ENCODE assay signal across 30 cellular contexts in the genomic region with DNA sequence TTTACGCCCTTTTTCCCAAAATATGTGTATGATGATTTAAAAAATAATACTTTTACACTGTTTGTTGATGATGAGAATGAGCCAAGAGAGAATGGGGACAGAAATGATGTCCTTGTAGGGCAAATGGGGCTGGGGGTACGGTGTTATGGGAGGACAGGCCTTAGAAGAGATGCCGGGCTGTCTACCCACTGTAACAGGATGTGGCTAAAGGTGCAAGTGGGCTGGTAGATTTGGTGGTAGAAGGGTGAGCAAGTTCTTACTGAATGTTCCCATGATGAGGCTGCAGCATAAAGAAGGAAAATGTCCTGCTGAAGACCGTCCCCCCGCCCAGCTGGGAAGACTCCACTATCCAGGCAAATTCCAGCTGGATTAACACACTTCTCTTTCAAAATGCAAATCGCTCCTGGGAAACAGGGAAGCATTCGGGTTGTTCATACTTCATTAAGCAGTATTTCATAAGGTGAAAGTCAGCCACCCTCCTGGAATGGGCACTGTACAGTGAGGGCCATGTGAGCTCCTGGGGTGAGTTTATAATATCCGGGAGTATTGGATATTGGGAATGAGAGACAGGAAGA. TPM values are rescaled to one million over a fixed set of nuclear protein-coding genes. Genes with fewer than 3 reads are reported as not detected.
DNase-seq lines count a peak whose midpoint lies in the region; ATAC-seq and TF ChIP-seq lines count a peak whose summit lies in the region.
"Had no signal": no experiment of that assay in that cellular context is flagged by ENCODE, and none has a peak within 500 bp of the region (broad histone marks: within the 10 kb centered on the region; RNA-seq: fewer than 3 reads in every experiment).

No MANE protein-coding gene starts in this region.

- TF ChIP-seq CTCF in epithelial cell of proximal tubule (conservative IDR thresholded peaks at IDR 0.05; ENCODE audit: low read depth, low read length) = no peak
- TF ChIP-seq CTCF in tibial nerve (IDR thresholded peaks at IDR 0.05) = no peak

- TF ChIP-seq EP300 in tibial nerve (IDR thresholded peaks at IDR 0.05) = no peak

- H3K9me3 Mint-ChIP-seq in activated CD4-positive, alpha-beta memory T cell treated with anti-CD3 and anti-CD28 coated beads for 36 hours = no peaks in the 10 kb centered on the region
- no peaks in the 10 kb centered on the region for H3K9me3 Mint-ChIP-seq in activated CD4-positive, alpha-beta memory T cell treated with anti-CD3 and anti-CD28 coated beads, Interleukin-2, amount 10 ng/mL, durations not matched to agents 7 days and 5 days
- no peaks in the 10 kb centered on the region for H3K9me3 Mint-ChIP-seq in T-cell
- H3K9me3 Mint-ChIP-seq in stimulated activated effector memory CD8-positive, alpha-beta T cell treated with anti-CD3 and anti-CD28 coated beads, Interleukin-12 subunit alpha, Interleukin-12 subunit beta, amount 100 ng/mL, for 72 hours = no peaks in the 10 kb centered on the region
- H3K9me3 Mint-ChIP-seq: activated T-helper 2 cell treated with anti-CD3 and anti-CD28 coated beads, Interferon-gamma antibody, Interleukin-2, Interleukin-4, amounts not matched to agents 10 μg/mL and 5 μg/mL and 100 μg/mL, durations not matched to agents 14 hours and 24 hours and 36 hours; CD4-positive, alpha-beta T cell; IgD-negative memory B cell; memory B cell had no signal

- no peaks in the 10 kb centered on the region for H3K36me3 Mint-ChIP-seq in activated CD4-positive, alpha-beta memory T cell treated with anti-CD3 and anti-CD28 coated beads for 36 hours
- no peaks in the 10 kb centered on the region for H3K36me3 Mint-ChIP-seq in activated CD4-positive, alpha-beta memory T cell treated with anti-CD3 and anti-CD28 coated beads, Interleukin-2, amount 10 ng/mL, durations not matched to agents 7 days and 5 days (ENCODE audit: low read depth)
- H3K36me3 Mint-ChIP-seq in T-cell = peaks cover 14% of the 10 kb centered on the region
- no peaks in the 10 kb centered on the region for H3K36me3 Mint-ChIP-seq in stimulated activated effector memory CD8-positive, alpha-beta T cell treated with anti-CD3 and anti-CD28 coated beads, Interleukin-12 subunit alpha, Interleukin-12 subunit beta, amount 100 ng/mL, for 72 hours
- H3K36me3 Mint-ChIP-seq: IgD-negative memory B cell, memory B cell had no signal

- no peaks in the 10 kb centered on the region for H3K36me3 ChIP-seq in tibial nerve
- H3K36me3 ChIP-seq: gastrocnemius medialis had no signal

- no peak overlapping the region for H3K4me3 ChIP-seq in epithelial cell of proximal tubule (ENCODE audit: low read depth, low read length)
- no peak overlapping the region for H3K4me3 ChIP-seq in tibial nerve
- H3K4me3 ChIP-seq: gastrocnemius medialis had no signal

- TF ChIP-seq POLR2A in tibial nerve (IDR thresholded peaks at IDR 0.05) = no peak

- peaks cover 14% of the 10 kb centered on the region for H3K4me1 Mint-ChIP-seq in activated CD4-positive, alpha-beta memory T cell treated with anti-CD3 and anti-CD28 coated beads for 36 hours (ENCODE audit: low read depth)
- H3K4me1 Mint-ChIP-seq in activated CD4-positive, alpha-beta memory T cell treated with anti-CD3 and anti-CD28 coated beads, Interleukin-2, amount 10 ng/mL, durations not matched to agents 7 days and 5 days = peaks cover 20% of the 10 kb centered on the region
- peaks cover 27 to 34% (median 27%) of the 10 kb centered on the region in 3 donors for H3K4me1 Mint-ChIP-seq in T-cell
- H3K4me1 Mint-ChIP-seq in stimulated activated effector memory CD8-positive, alpha-beta T cell treated with anti-CD3 and anti-CD28 coated beads, Interleukin-12 subunit alpha, Interleukin-12 subunit beta, amount 100 ng/mL, for 72 hours = peaks cover 43% of the 10 kb centered on the region
- H3K4me1 Mint-ChIP-seq: IgD-negative memory B cell had no signal

- no peak overlapping the region for H3K27ac Mint-ChIP-seq in activated CD4-positive, alpha-beta memory T cell treated with anti-CD3 and anti-CD28 coated beads for 36 hours
- no peak overlapping the region for H3K27ac Mint-ChIP-seq in activated CD4-positive, alpha-beta memory T cell treated with anti-CD3 and anti-CD28 coated beads, Interleukin-2, amount 10 ng/mL, durations not matched to agents 7 days and 5 days
- peak overlapping the region; percentile 12 to 13 for H3K27ac Mint-ChIP-seq in T-cell
- H3K27ac Mint-ChIP-seq in stimulated activated effector memory CD8-positive, alpha-beta T cell treated with anti-CD3 and anti-CD28 coated beads, Interleukin-12 subunit alpha, Interleukin-12 subunit beta, amount 100 ng/mL, for 72 hours = peak overlapping the region; percentile 15
- H3K27ac Mint-ChIP-seq: activated T-helper 2 cell treated with anti-CD3 and anti-CD28 coated beads, Interferon-gamma antibody, Interleukin-2, Interleukin-4, amounts not matched to agents 10 μg/mL and 5 μg/mL and 100 μg/mL, durations not matched to agents 14 hours and 24 hours and 36 hours; CD4-positive, alpha-beta T cell; IgD-negative memory B cell; memory B cell; progenitor cell of endocrine pancreas had no signal

- peak in 1 of 4 experiments; percentile 37 for ATAC-seq in T-cell (replicated peaks in 1 of 4)
- ATAC-seq in stimulated activated effector memory CD8-positive, alpha-beta T cell treated with anti-CD3 and anti-CD28 coated beads, Interleukin-12 subunit alpha, Interleukin-12 subunit beta, amount 100 ng/mL, for 72 hours = peak; percentile 83
- ATAC-seq in GM19467 (IDR thresholded peaks at IDR 0.05; ENCODE audit: unreplicated experiment) = no peak
- no peak for ATAC-seq in HG03108 (IDR thresholded peaks at IDR 0.05; ENCODE audit: unreplicated experiment)
- ATAC-seq: activated CD4-positive, alpha-beta T cell treated with anti-CD3 and anti-CD28 coated beads for 36 hours; gastrocnemius medialis; left lobe of liver; Right ventricle myocardium inferior; sciatic nerve had no signal

- H3K4me3 Mint-ChIP-seq in activated CD4-positive, alpha-beta memory T cell treated with anti-CD3 and anti-CD28 coated beads for 36 hours = no peak overlapping the region
- H3K4me3 Mint-ChIP-seq in activated CD4-positive, alpha-beta memory T cell treated with anti-CD3 and anti-CD28 coated beads, Interleukin-2, amount 10 ng/mL, durations not matched to agents 7 days and 5 days = no peak overlapping the region
- H3K4me3 Mint-ChIP-seq in T-cell = peak overlapping the region in 1 of 3 donors; percentile 9
- H3K4me3 Mint-ChIP-seq in stimulated activated effector memory CD8-positive, alpha-beta T cell treated with anti-CD3 and anti-CD28 coated beads, Interleukin-12 subunit alpha, Interleukin-12 subunit beta, amount 100 ng/mL, for 72 hours = peak overlapping the region; percentile 30
- H3K4me3 Mint-ChIP-seq: activated CD4-positive, alpha-beta T cell treated with anti-CD3 and anti-CD28 coated beads for 36 hours; CD4-positive, alpha-beta T cell; IgD-negative memory B cell; memory B cell had no signal

- H3K27me3 Mint-ChIP-seq in activated CD4-positive, alpha-beta memory T cell treated with anti-CD3 and anti-CD28 coated beads for 36 hours = no peaks in the 10 kb centered on the region
- peaks cover 11% of the 10 kb centered on the region for H3K27me3 Mint-ChIP-seq in activated CD4-positive, alpha-beta memory T cell treated with anti-CD3 and anti-CD28 coated beads, Interleukin-2, amount 10 ng/mL, durations not matched to agents 7 days and 5 days
- peaks cover 0 to 1% of the 10 kb centered on the region in 2 donors for H3K27me3 Mint-ChIP-seq in T-cell
- H3K27me3 Mint-ChIP-seq: activated CD4-positive, alpha-beta T cell treated with anti-CD3 and anti-CD28 coated beads for 36 hours; CD4-positive, alpha-beta T cell had no signal

- no peaks in the 10 kb centered on the region for H3K4me1 ChIP-seq in tibial nerve
- H3K4me1 ChIP-seq: gastrocnemius medialis had no signal

- CTCF ChIA-PET in activated CD4-positive, alpha-beta memory T cell treated with anti-CD3 and anti-CD28 coated beads for 36 hours (lab: Charles Lee) = interaction anchor here (0.6 to 1.2 kb wide), 2 partner anchors 9 to 17 kb away, joined by 3 read pairs; no protein-coding TSS in a partner anchor
- CTCF ChIA-PET in activated CD4-positive, alpha-beta memory T cell treated with anti-CD3 and anti-CD28 coated beads, Interleukin-2, amount 10 ng/mL, durations not matched to agents 7 days and 5 days (lab: Charles Lee) = interaction anchor here (0.7 kb wide), 1 partner anchor 9 kb away, joined by 3 read pairs; no protein-coding TSS in a partner anchor
- CTCF ChIA-PET in T-cell (lab: Charles Lee) = interaction anchor here (0.5 to 1.3 kb wide), 3 partner anchors 48 to 301 kb away, joined by 3 to 4 read pairs (median 3); no protein-coding TSS in a partner anchor

- POLR2A ChIA-PET in activated CD4-positive, alpha-beta memory T cell treated with anti-CD3 and anti-CD28 coated beads for 36 hours (lab: Charles Lee) = no interaction called here
- POLR2A ChIA-PET in activated CD4-positive, alpha-beta memory T cell treated with anti-CD3 and anti-CD28 coated beads, Interleukin-2, amount 10 ng/mL, durations not matched to agents 7 days and 5 days (lab: Charles Lee) = no interaction called here
- POLR2A ChIA-PET in T-cell (lab: Charles Lee) = no interaction called here

- peaks cover 0 to 24% of the 10 kb centered on the region in 2 donors for H3K27me3 ChIP-seq in tibial nerve
- H3K27me3 ChIP-seq: gastrocnemius medialis had no signal

- H3K27ac ChIP-seq in tibial nerve = no peak overlapping the region
- H3K27ac ChIP-seq: gastrocnemius medialis had no signal

- DNase-seq in activated CD4-positive, alpha-beta memory T cell treated with anti-CD3 and anti-CD28 coated beads for 36 hours = peak; percentile 22
- DNase-seq in activated CD4-positive, alpha-beta memory T cell treated with anti-CD3 and anti-CD28 coated beads, Interleukin-2, amount 10 ng/mL, durations not matched to agents 7 days and 5 days = no peak
- DNase-seq in T-cell = no peak
- peak; percentile 90 for DNase-seq in epithelial cell of proximal tubule (ENCODE audit: low read depth)
- no peak for DNase-seq in stimulated activated effector memory CD8-positive, alpha-beta T cell treated with anti-CD3 and anti-CD28 coated beads, Interleukin-12 subunit alpha, Interleukin-12 subunit beta, amount 100 ng/mL, for 72 hours (ENCODE audit: low spot score in 2 of 2)
- DNase-seq in tibial nerve (ENCODE audit: low spot score in 2 of 2) = no peak
- DNase-seq: activated CD4-positive, alpha-beta T cell treated with anti-CD3 and anti-CD28 coated beads for 36 hours; CD4-positive, alpha-beta T cell; central memory CD4-positive, alpha-beta T cell; dermis blood vessel endothelial cell; gastrocnemius medialis; H7; hippocampal formation; NCI-H1105 treated with DMSO at 0.1 percent for 48 hours; NCI-H2029; NCI-H2227 treated with DMSO at 0.1 percent for 48 hours; OCI-M1; stimulated activated naive CD4-positive, alpha-beta T cell treated with Interleukin-2 at 50 U/mL for 16 hours had no signal

- intact Hi-C loops in activated CD4-positive, alpha-beta memory T cell treated with anti-CD3 and anti-CD28 coated beads for 36 hours (cut with micrococcal nuclease) = no loop called here

- H3K9me3 ChIP-seq in tibial nerve = no peaks in the 10 kb centered on the region
- H3K9me3 ChIP-seq: gastrocnemius medialis had no signal

- 84 to 86% methylated on average over 8 of the region's 8 CpGs for WGBS in tibial nerve, 2 donors

RNA-seq across cellular contexts. Expression of gene GPA33, which starts 14.0 kb away (rescaled TPM):
- 1 to 10 TPM; 1.8 to 1.9 TPM for total RNA-seq in activated CD4-positive, alpha-beta memory T cell treated with anti-CD3 and anti-CD28 coated beads for 36 hours
- under 1 TPM; 0.65 to 0.71 TPM for total RNA-seq in activated CD4-positive, alpha-beta memory T cell treated with anti-CD3 and anti-CD28 coated beads, Interleukin-2, amount 10 ng/mL, durations not matched to agents 7 days and 5 days
- total RNA-seq in T-cell (10 to 100 TPM in 4 of 5 donors, 1 to 10 TPM in 1; 8.6 to 22.8 (median 17.7) TPM), epithelial cell of proximal tubule (not detected in 2 replicates), tibial nerve (not detected)
- total RNA-seq: A172, dermis blood vessel endothelial cell, MCF 10A, progenitor cell of endocrine pancreas, sciatic nerve had no signal

RNA-seq across cellular contexts. Expression of gene STYXL2, which starts 17.7 kb away (rescaled TPM):
- total RNA-seq in activated CD4-positive, alpha-beta memory T cell treated with anti-CD3 and anti-CD28 coated beads for 36 hours = not detected
- total RNA-seq in activated CD4-positive, alpha-beta memory T cell treated with anti-CD3 and anti-CD28 coated beads, Interleukin-2, amount 10 ng/mL, durations not matched to agents 7 days and 5 days = not detected
- total RNA-seq in T-cell = not detected
- not detected in 2 replicates for total RNA-seq in epithelial cell of proximal tubule
- total RNA-seq in tibial nerve = under 1 TPM in 1 of 4 donors, not detected in 3; 0.22 TPM
- total RNA-seq: A172; activated CD4-positive, alpha-beta T cell treated with anti-CD3 and anti-CD28 coated beads for 36 hours; activated T-helper 2 cell treated with anti-CD3 and anti-CD28 coated beads, Interferon-gamma antibody, Interleukin-2, Interleukin-4, amounts not matched to agents 10 μg/mL and 5 μg/mL and 100 μg/mL, durations not matched to agents 14 hours and 24 hours and 36 hours; CD4-positive, alpha-beta T cell; dermis blood vessel endothelial cell; left lobe of liver; MCF 10A; progenitor cell of endocrine pancreas; T-helper 2 cell treated with Interferon-gamma antibody and Interleukin-4, amounts not matched to agents 100 ng/mL and 5 ng/mL, for 36 hours had no signal

Comparison
In these comparisons a context has a peak if more than half of its experiments do, and no peak if none do; other contexts are left out.
1. DNase-seq: peak in activated CD4-positive, alpha-beta memory T cell treated with anti-CD3 and anti-CD28 coated beads for 36 hours (single experiment) and epithelial cell of proximal tubule (single experiment); none in activated CD4-positive, alpha-beta memory T cell treated with anti-CD3 and anti-CD28 coated beads, Interleukin-2, amount 10 ng/mL, durations not matched to agents 7 days and 5 days (single experiment), T-cell (0 of 34), stimulated activated effector memory CD8-positive, alpha-beta T cell treated with anti-CD3 and anti-CD28 coated beads, Interleukin-12 subunit alpha, Interleukin-12 subunit beta, amount 100 ng/mL, for 72 hours (0 of 2) and tibial nerve (0 of 2).
2. H3K27ac Mint-ChIP-seq: peak in T-cell (2 of 2) and stimulated activated effector memory CD8-positive, alpha-beta T cell treated with anti-CD3 and anti-CD28 coated beads, Interleukin-12 subunit alpha, Interleukin-12 subunit beta, amount 100 ng/mL, for 72 hours (single experiment); none in activated CD4-positive, alpha-beta memory T cell treated with anti-CD3 and anti-CD28 coated beads for 36 hours (single experiment) and activated CD4-positive, alpha-beta memory T cell treated with anti-CD3 and anti-CD28 coated beads, Interleukin-2, amount 10 ng/mL, durations not matched to agents 7 days and 5 days (single experiment).